ENCODE assay signal across 18 cellular contexts in the genomic region with DNA sequence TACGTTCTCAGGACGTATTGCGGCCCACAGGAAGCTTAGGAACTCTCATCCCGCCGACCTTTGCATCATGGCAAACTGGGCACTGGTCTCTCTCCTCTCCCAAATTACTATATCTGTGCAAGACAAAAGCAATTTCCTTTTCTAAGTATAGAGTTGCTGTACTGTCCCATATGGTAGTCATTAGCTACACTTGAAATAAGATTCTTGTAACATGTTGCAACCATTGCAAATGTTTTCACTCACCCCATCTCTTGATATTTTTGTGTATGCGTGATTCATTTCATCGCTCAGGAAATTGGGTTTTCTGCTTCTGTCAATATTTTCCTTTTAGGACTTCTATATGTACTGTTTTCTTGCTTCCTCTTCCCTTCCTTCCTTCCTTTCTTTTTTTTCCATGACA. TPM values are rescaled to one million over a fixed set of nuclear protein-coding genes. Genes with fewer than 3 reads are reported as not detected.
DNase-seq lines count a peak whose midpoint lies in the region; TF ChIP-seq lines count a peak whose summit lies in the region.
"Had no signal": no experiment of that assay in that cellular context is flagged by ENCODE, and none has a peak within 500 bp of the region (broad histone marks: within the 10 kb centered on the region; RNA-seq: fewer than 3 reads in every experiment).

No MANE protein-coding gene starts in this region.

- H3K9me3 ChIP-seq in adipocyte (ENCODE audit: control insufficient read depth, low read length), result no peaks in the 10 kb centered on the region
- H3K9me3 ChIP-seq: Caco-2 had no signal

- TF ChIP-seq CTCF in fibroblast of mammary gland (conservative IDR thresholded peaks at IDR 0.05; ENCODE audit: control insufficient read depth, insufficient read depth, low read depth, low read length) (no peak), osteocyte (IDR thresholded peaks at IDR 0.05) (no peak)

- peaks cover 11% of the 10 kb centered on the region for H3K27me3 ChIP-seq in adipocyte (replicated peaks; ENCODE audit: control insufficient read depth, insufficient read depth, low read length)

- H3K27me3 Mint-ChIP-seq in osteocyte (ENCODE audit: unreplicated experiment), result no peaks in the 10 kb centered on the region
- peaks cover 1% of the 10 kb centered on the region for H3K27me3 Mint-ChIP-seq in activated CD4-positive, alpha-beta memory T cell treated with anti-CD3 and anti-CD28 coated beads, Interleukin-2, amount 10 ng/mL, durations not matched to agents 7 days and 5 days

- no peaks in the 10 kb centered on the region for H3K36me3 Mint-ChIP-seq in osteocyte (ENCODE audit: unreplicated experiment)
- H3K36me3 Mint-ChIP-seq in activated CD4-positive, alpha-beta memory T cell treated with anti-CD3 and anti-CD28 coated beads, Interleukin-2, amount 10 ng/mL, durations not matched to agents 7 days and 5 days (ENCODE audit: low read depth), result no peaks in the 10 kb centered on the region

- DNase-seq in GM03348 (ENCODE audit: low spot score) (peak; percentile 54), adipocyte (ENCODE audit: low read depth) (peak; percentile 84), fibroblast of mammary gland (ENCODE audit: low read depth) (peak; percentile 77), osteocyte (ENCODE audit: extremely low spot score, unreplicated experiment) (no peak), Ammon's horn (ENCODE audit: low spot score) (no peak), RPMI8226 (no peak), NCI-H345 (lab: John Stamatoyannopoulos, UW) (no peak)
- no peak for DNase-seq in activated CD4-positive, alpha-beta memory T cell treated with anti-CD3 and anti-CD28 coated beads, Interleukin-2, amount 10 ng/mL, durations not matched to agents 7 days and 5 days
- DNase-seq: Caco-2, DMS79, GDM1, KG1, NCI-H1048, NCI-H1694, NCI-H2107, NCI-H748 treated with DMSO at 0.1 percent for 48 hours, PC-9 had no signal

- H3K27ac Mint-ChIP-seq in osteocyte (ENCODE audit: unreplicated experiment), result peak overlapping the region; percentile 74
- H3K27ac Mint-ChIP-seq in activated CD4-positive, alpha-beta memory T cell treated with anti-CD3 and anti-CD28 coated beads, Interleukin-2, amount 10 ng/mL, durations not matched to agents 7 days and 5 days, result no peak overlapping the region
- H3K27ac Mint-ChIP-seq: GM23338 had no signal

- H3K9ac ChIP-seq in adipocyte (ENCODE audit: low read length), result no peak overlapping the region

- CTCF ChIA-PET in activated CD4-positive, alpha-beta memory T cell treated with anti-CD3 and anti-CD28 coated beads, Interleukin-2, amount 10 ng/mL, durations not matched to agents 7 days and 5 days (lab: Charles Lee), result no interaction called here

- peaks cover 10% of the 10 kb centered on the region for H3K9me3 Mint-ChIP-seq in osteocyte (ENCODE audit: unreplicated experiment)
- H3K9me3 Mint-ChIP-seq in activated CD4-positive, alpha-beta memory T cell treated with anti-CD3 and anti-CD28 coated beads, Interleukin-2, amount 10 ng/mL, durations not matched to agents 7 days and 5 days, result no peaks in the 10 kb centered on the region
- H3K9me3 Mint-ChIP-seq: GM23338 had no signal

- H3K4me3 ChIP-seq in adipocyte (ENCODE audit: low read length) (no peak overlapping the region), fibroblast of mammary gland (ENCODE audit: control insufficient read depth, low read depth, low read length) (no peak overlapping the region)
- H3K4me3 ChIP-seq: GM23338, PC-9 had no signal

- peaks cover 4% of the 10 kb centered on the region for H3K4me1 Mint-ChIP-seq in osteocyte (ENCODE audit: unreplicated experiment)
- H3K4me1 Mint-ChIP-seq in activated CD4-positive, alpha-beta memory T cell treated with anti-CD3 and anti-CD28 coated beads, Interleukin-2, amount 10 ng/mL, durations not matched to agents 7 days and 5 days, result no peaks in the 10 kb centered on the region
- H3K4me1 Mint-ChIP-seq: GM23338 had no signal

- H3K36me3 ChIP-seq in adipocyte (ENCODE audit: control insufficient read depth, insufficient read depth, low read length, severe bottlenecking), result no peaks in the 10 kb centered on the region

- POLR2A ChIA-PET in activated CD4-positive, alpha-beta memory T cell treated with anti-CD3 and anti-CD28 coated beads, Interleukin-2, amount 10 ng/mL, durations not matched to agents 7 days and 5 days (lab: Charles Lee), result no interaction called here

- H3K4me3 Mint-ChIP-seq in osteocyte (ENCODE audit: unreplicated experiment), result no peak overlapping the region
- H3K4me3 Mint-ChIP-seq in activated CD4-positive, alpha-beta memory T cell treated with anti-CD3 and anti-CD28 coated beads, Interleukin-2, amount 10 ng/mL, durations not matched to agents 7 days and 5 days, result no peak overlapping the region
- H3K4me3 Mint-ChIP-seq: GM23338 had no signal

- no peaks in the 10 kb centered on the region for H3K4me1 ChIP-seq in adipocyte (ENCODE audit: control insufficient read depth, insufficient read depth, low read length)
- H3K4me1 ChIP-seq: Caco-2 had no signal

RNA-seq across cellular contexts. Expression of gene ARMCX6, which starts 15.7 kb away (rescaled TPM):
- total RNA-seq in osteocyte, result 73.5 and 77.9 TPM in 2 replicates
- 10 to 100 TPM; 41.0 to 41.2 TPM for total RNA-seq in activated CD4-positive, alpha-beta memory T cell treated with anti-CD3 and anti-CD28 coated beads, Interleukin-2, amount 10 ng/mL, durations not matched to agents 7 days and 5 days

RNA-seq across cellular contexts. Expression of gene ARMCX3, which starts 20.9 kb away (rescaled TPM):
- 91.1 and 91.4 TPM in 2 replicates for total RNA-seq in osteocyte
- 10 to 100 TPM; 31.2 to 33.2 TPM for total RNA-seq in activated CD4-positive, alpha-beta memory T cell treated with anti-CD3 and anti-CD28 coated beads, Interleukin-2, amount 10 ng/mL, durations not matched to agents 7 days and 5 days

RNA-seq across cellular contexts. Expression of gene ARMCX1, which starts 51.7 kb away (rescaled TPM):
- total RNA-seq in osteocyte, result 38.6 and 40.0 TPM in 2 replicates
- under 1 TPM; 0.33 to 0.45 TPM for total RNA-seq in activated CD4-positive, alpha-beta memory T cell treated with anti-CD3 and anti-CD28 coated beads, Interleukin-2, amount 10 ng/mL, durations not matched to agents 7 days and 5 days
- total RNA-seq: Caco-2 had no signal

RNA-seq across cellular contexts. Expression of gene ARMCX2, which starts 57.6 kb away (rescaled TPM):
- total RNA-seq in osteocyte, result 60.4 and 72.4 TPM in 2 replicates
- 1 to 10 TPM; 2.1 to 2.5 TPM for total RNA-seq in activated CD4-positive, alpha-beta memory T cell treated with anti-CD3 and anti-CD28 coated beads, Interleukin-2, amount 10 ng/mL, durations not matched to agents 7 days and 5 days
- total RNA-seq: Caco-2 had no signal

Comparison
In these comparisons a context has a peak if more than half of its experiments do, and no peak if none do; other contexts are left out.
1. DNase-seq: peak in GM03348 (single experiment), adipocyte (single experiment) and fibroblast of mammary gland (single experiment); none in osteocyte (single experiment), Ammon's horn (single experiment), RPMI8226 (single experiment), activated CD4-positive, alpha-beta memory T cell treated with anti-CD3 and anti-CD28 coated beads, Interleukin-2, amount 10 ng/mL, durations not matched to agents 7 days and 5 days (single experiment) and NCI-H345 (single experiment).
2. RNA of gene ARMCX1, which starts 51.7 kb away (total RNA-seq): 38.6 to 40.0 TPM in osteocyte; 0.33 to 0.45 TPM in activated CD4-positive, alpha-beta memory T cell treated with anti-CD3 and anti-CD28 coated beads, Interleukin-2, amount 10 ng/mL, durations not matched to agents 7 days and 5 days; every median in the first group is over 10 times any median in the second.